Comparison of ENCODE assay signal across 37 cellular contexts in the genomic region with DNA sequence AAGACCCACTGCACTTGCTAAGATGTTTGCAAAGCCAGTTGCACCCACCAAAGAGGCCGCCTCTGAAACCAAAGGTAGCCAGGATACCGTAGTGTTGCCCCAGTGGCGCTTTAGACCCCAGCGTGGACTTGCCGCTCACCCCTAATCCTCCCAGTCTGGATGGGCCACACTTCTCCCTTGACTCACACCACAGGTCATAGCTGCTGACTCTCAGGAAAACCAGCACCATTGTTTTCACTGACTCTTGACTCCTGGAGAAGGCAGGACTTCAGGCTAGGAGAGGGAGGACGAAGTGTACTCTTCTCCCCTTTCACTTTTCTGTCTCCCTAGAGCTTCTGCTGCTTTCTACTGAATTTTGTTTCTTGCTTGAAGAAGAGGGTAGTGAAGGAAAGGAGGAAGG. TPM values are rescaled to one million over a fixed set of nuclear protein-coding genes. Genes with fewer than 3 reads are reported as not detected.
"Had no signal": no experiment of that assay in that cellular context is flagged by ENCODE, and none has a peak within 500 bp of the region (broad histone marks: within the 10 kb centered on the region; RNA-seq: fewer than 3 reads in every experiment).

No MANE protein-coding gene starts in this region.

- H3K27me3 ChIP-seq: ascending aorta, breast epithelium, Peyer's patch, SJSA1 had no signal

- H3K4me1 Mint-ChIP-seq: activated B cell treated with CpG ODN at 0.5 μM for 24 hours; activated CD4-positive, alpha-beta memory T cell treated with anti-CD3 and anti-CD28 coated beads, Interleukin-2, amount 10 ng/mL, durations not matched to agents 7 days and 5 days; activated CD8-positive, alpha-beta memory T cell treated with anti-CD3 and anti-CD28 coated beads, Interleukin-2, amount 10 ng/mL, durations not matched to agents 7 days and 5 days; activated naive CD4-positive, alpha-beta T cell treated with anti-CD3 and anti-CD28 coated beads, Interleukin-2, amount 10 ng/mL, durations not matched to agents 7 days and 5 days; activated naive CD8-positive, alpha-beta T cell treated with anti-CD3 and anti-CD28 coated beads, Interleukin-2, amount 10 ng/mL, durations not matched to agents 7 days and 5 days had no signal

- H3K27ac Mint-ChIP-seq: activated B cell treated with CpG ODN at 0.5 μM for 24 hours; activated CD4-positive, alpha-beta memory T cell treated with anti-CD3 and anti-CD28 coated beads, Interleukin-2, amount 10 ng/mL, durations not matched to agents 7 days and 5 days; activated CD8-positive, alpha-beta memory T cell treated with anti-CD3 and anti-CD28 coated beads, Interleukin-2, amount 10 ng/mL, durations not matched to agents 7 days and 5 days; activated naive CD4-positive, alpha-beta T cell treated with anti-CD3 and anti-CD28 coated beads, Interleukin-2, amount 10 ng/mL, durations not matched to agents 7 days and 5 days; activated naive CD8-positive, alpha-beta T cell treated with anti-CD3 and anti-CD28 coated beads, Interleukin-2, amount 10 ng/mL, durations not matched to agents 7 days and 5 days; T-helper 1 cell treated with Interleukin-12 subunit alpha and Interleukin-12 subunit beta and Interleukin-4 antibody, amounts not matched to agents 30 μg/mL and 1 μg/mL, for 36 hours; T-helper 2 cell treated with Interferon-gamma antibody and Interleukin-4, amounts not matched to agents 5 μg/mL and 100 μg/mL, for 36 hours had no signal

- H3K9me3 ChIP-seq: ascending aorta, breast epithelium, Peyer's patch, SJSA1, SK-N-SH had no signal

- H3K4me1 ChIP-seq: ascending aorta, breast epithelium, Peyer's patch, SJSA1 had no signal

- H3K4me3 Mint-ChIP-seq: activated B cell treated with CpG ODN at 0.5 μM for 24 hours; activated CD4-positive, alpha-beta memory T cell treated with anti-CD3 and anti-CD28 coated beads, Interleukin-2, amount 10 ng/mL, durations not matched to agents 7 days and 5 days; activated CD8-positive, alpha-beta memory T cell treated with anti-CD3 and anti-CD28 coated beads, Interleukin-2, amount 10 ng/mL, durations not matched to agents 7 days and 5 days; activated naive CD4-positive, alpha-beta T cell treated with anti-CD3 and anti-CD28 coated beads, Interleukin-2, amount 10 ng/mL, durations not matched to agents 7 days and 5 days; activated naive CD8-positive, alpha-beta T cell treated with anti-CD3 and anti-CD28 coated beads, Interleukin-2, amount 10 ng/mL, durations not matched to agents 7 days and 5 days; T-helper 1 cell treated with Interleukin-12 subunit alpha and Interleukin-12 subunit beta and Interleukin-4 antibody, amounts not matched to agents 30 μg/mL and 1 μg/mL, for 36 hours; T-helper 2 cell treated with Interferon-gamma antibody and Interleukin-4, amounts not matched to agents 5 μg/mL and 100 μg/mL, for 36 hours had no signal

- H3K27ac ChIP-seq: ascending aorta, breast epithelium, KMS-11, Peyer's patch, SJSA1 had no signal

- DNase-seq: activated B cell treated with CpG ODN at 0.5 μM for 24 hours; activated CD4-positive, alpha-beta memory T cell treated with anti-CD3 and anti-CD28 coated beads, Interleukin-2, amount 10 ng/mL, durations not matched to agents 7 days and 5 days; activated CD4-positive, alpha-beta T cell treated with anti-CD3 and anti-CD28 coated beads for 4 hours; activated CD4-positive, CD25-positive, alpha-beta regulatory T cell treated with anti-CD3 and anti-CD28 coated beads, Interleukin-2, amount 50 U/mL, for 72 hours; activated CD8-positive, alpha-beta memory T cell treated with anti-CD3 and anti-CD28 coated beads for 24 hours; activated CD8-positive, alpha-beta memory T cell treated with anti-CD3 and anti-CD28 coated beads, Interleukin-2, amount 10 ng/mL, durations not matched to agents 7 days and 5 days; activated CD8-positive, alpha-beta memory T cell treated with anti-CD3 and anti-CD28 coated beads, Interleukin-2, amount 50 U/mL, for 48 hours; activated effector memory CD4-positive, alpha-beta T cell treated with Interleukin-2 at 50 U/mL for 16 hours; activated naive CD4-positive, alpha-beta T cell treated with anti-CD3 and anti-CD28 coated beads, Interleukin-2, amount 10 ng/mL, durations not matched to agents 7 days and 5 days; activated naive CD8-positive, alpha-beta T cell treated with anti-CD3 and anti-CD28 coated beads, Interleukin-2, amount 10 ng/mL, durations not matched to agents 7 days and 5 days; activated T-cell treated with anti-CD3 and anti-CD28 coated beads, Interleukin-2, amount 50 U/mL, for 48 hours; amygdala; MM.1S; MV-4-11; NCI-H1092; NCI-H1436 treated with DMSO at 0.1 percent for 48 hours; NCI-H1694 treated with DMSO at 0.1 percent for 48 hours; NCI-H2029 treated with DMSO at 0.1 percent for 48 hours; NCI-H2107; NCI-H2171; NCI-H510A; NCI-H526; NCI-H748 treated with DMSO at 0.1 percent for 48 hours; NK-92 treated with Interleukin-12 subunit alpha and Interleukin-12 subunit beta, amount 100 ng/mL, for 24 hours; PC-3; Peyer's patch; RPMI8226; SHP77 treated with DMSO at 0.1 percent for 48 hours; SK-N-SH had no signal

- H3K9me3 Mint-ChIP-seq: activated B cell treated with CpG ODN at 0.5 μM for 24 hours; activated CD4-positive, alpha-beta memory T cell treated with anti-CD3 and anti-CD28 coated beads, Interleukin-2, amount 10 ng/mL, durations not matched to agents 7 days and 5 days; activated naive CD4-positive, alpha-beta T cell treated with anti-CD3 and anti-CD28 coated beads, Interleukin-2, amount 10 ng/mL, durations not matched to agents 7 days and 5 days; activated naive CD8-positive, alpha-beta T cell treated with anti-CD3 and anti-CD28 coated beads, Interleukin-2, amount 10 ng/mL, durations not matched to agents 7 days and 5 days; T-helper 1 cell treated with Interleukin-12 subunit alpha and Interleukin-12 subunit beta and Interleukin-4 antibody, amounts not matched to agents 30 μg/mL and 1 μg/mL, for 36 hours; T-helper 2 cell treated with Interferon-gamma antibody and Interleukin-4, amounts not matched to agents 5 μg/mL and 100 μg/mL, for 36 hours had no signal

- H3K27me3 Mint-ChIP-seq: activated B cell treated with CpG ODN at 0.5 μM for 24 hours; activated CD4-positive, alpha-beta memory T cell treated with anti-CD3 and anti-CD28 coated beads, Interleukin-2, amount 10 ng/mL, durations not matched to agents 7 days and 5 days; activated CD8-positive, alpha-beta memory T cell treated with anti-CD3 and anti-CD28 coated beads, Interleukin-2, amount 10 ng/mL, durations not matched to agents 7 days and 5 days; activated naive CD4-positive, alpha-beta T cell treated with anti-CD3 and anti-CD28 coated beads, Interleukin-2, amount 10 ng/mL, durations not matched to agents 7 days and 5 days; activated naive CD8-positive, alpha-beta T cell treated with anti-CD3 and anti-CD28 coated beads, Interleukin-2, amount 10 ng/mL, durations not matched to agents 7 days and 5 days had no signal

- H3K4me3 ChIP-seq: ascending aorta, breast epithelium, Peyer's patch, SJSA1 had no signal

- H3K36me3 ChIP-seq: ascending aorta, breast epithelium, Peyer's patch, SJSA1 had no signal

- ATAC-seq: activated CD8-positive, alpha-beta memory T cell treated with anti-CD3 and anti-CD28 coated beads, Interleukin-2, amount 10 ng/mL, durations not matched to agents 7 days and 5 days; PC-3 had no signal

RNA-seq across cellular contexts. Expression of gene RAB19, which starts 22.3 kb away (rescaled TPM):
- total RNA-seq: ascending aorta, cardiac septum, LHCN-M2, SJSA1 had no signal
- polyA plus RNA-seq: SK-N-SH had no signal
